ENCODE assay signal across 1 cellular context in the genomic region with DNA sequence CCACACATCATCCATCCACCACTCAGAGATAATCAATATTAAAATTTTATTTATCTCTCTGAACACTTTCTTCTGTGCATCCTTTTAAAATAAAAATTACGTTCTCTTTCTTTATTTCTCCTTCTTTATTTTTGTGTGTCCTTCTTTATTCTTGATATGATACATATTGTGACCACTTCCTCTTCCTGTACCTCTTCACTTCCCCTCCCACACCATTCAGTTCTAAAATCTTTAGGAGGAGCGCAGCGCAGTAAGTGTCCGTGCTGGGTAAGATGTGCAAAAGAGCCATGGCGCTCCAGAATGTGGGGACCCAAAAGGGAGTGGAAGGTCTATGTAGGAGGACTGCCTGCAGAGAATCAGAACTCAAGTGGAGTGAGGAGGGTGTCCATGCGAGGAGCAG.
TF ChIP-seq lines count a peak whose summit lies in the region.

No MANE protein-coding gene starts in this region.

TF ChIP-seq in GM12878, 131 proteins besides CTCF, POLR2A, EP300 and RAD21 (continued from another document):
- TF ChIP-seq ETV6 (conservative IDR thresholded peaks at IDR 0.05 in 1 of 2, IDR thresholded peaks at IDR 0.05 in 1 of 2; ENCODE audit: borderline replicate concordance in 1 of 2, low read depth in 1 of 2) = peak in 1 of 2 experiments; percentile 38; a peak in 1 of 4 replicates
- TF ChIP-seq BRCA1 (IDR thresholded peaks at IDR 0.05; ENCODE audit: low read depth, low read length) = no peak
- no peak for TF ChIP-seq RCOR1 (conservative IDR thresholded peaks at IDR 0.05; ENCODE audit: low read depth, low read length)
- TF ChIP-seq SPI1 (IDR thresholded peaks at IDR 0.05; ENCODE audit: borderline replicate concordance, insufficient read depth, low read depth, low read length) = peak; percentile 58
- TF ChIP-seq, protein P1, sequence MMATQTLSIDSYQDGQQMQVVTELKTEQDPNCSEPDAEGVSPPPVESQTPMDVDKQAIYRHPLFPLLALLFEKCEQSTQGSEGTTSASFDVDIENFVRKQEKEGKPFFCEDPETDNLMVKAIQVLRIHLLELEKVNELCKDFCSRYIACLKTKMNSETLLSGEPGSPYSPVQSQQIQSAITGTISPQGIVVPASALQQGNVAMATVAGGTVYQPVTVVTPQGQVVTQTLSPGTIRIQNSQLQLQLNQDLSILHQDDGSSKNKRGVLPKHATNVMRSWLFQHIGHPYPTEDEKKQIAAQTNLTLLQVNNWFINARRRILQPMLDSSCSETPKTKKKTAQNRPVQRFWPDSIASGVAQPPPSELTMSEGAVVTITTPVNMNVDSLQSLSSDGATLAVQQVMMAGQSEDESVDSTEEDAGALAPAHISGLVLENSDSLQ (IDR thresholded peaks at IDR 0.05) = no peak
- TF ChIP-seq JUNB (IDR thresholded peaks at IDR 0.05) = 0 out of 2 replicates have a peak, but pooled peaks have one; percentile 7
- TF ChIP-seq FOS (IDR thresholded peaks at IDR 0.05; ENCODE audit: borderline replicate concordance, extremely low read depth, insufficient read length) = no peak
- no peak for TF ChIP-seq NRF1 (conservative IDR thresholded peaks at IDR 0.05; ENCODE audit: low read depth, low read length)
- no peak for TF ChIP-seq ZSCAN29 (IDR thresholded peaks at IDR 0.05)
- TF ChIP-seq NR2C2 (IDR thresholded peaks at IDR 0.05; ENCODE audit: borderline replicate concordance, control insufficient read depth, insufficient read length, low read depth) = no peak
- TF ChIP-seq ZZZ3 (IDR thresholded peaks at IDR 0.05; ENCODE audit: control insufficient read depth, insufficient read length, low read depth) = no peak
- TF ChIP-seq, protein P2, sequence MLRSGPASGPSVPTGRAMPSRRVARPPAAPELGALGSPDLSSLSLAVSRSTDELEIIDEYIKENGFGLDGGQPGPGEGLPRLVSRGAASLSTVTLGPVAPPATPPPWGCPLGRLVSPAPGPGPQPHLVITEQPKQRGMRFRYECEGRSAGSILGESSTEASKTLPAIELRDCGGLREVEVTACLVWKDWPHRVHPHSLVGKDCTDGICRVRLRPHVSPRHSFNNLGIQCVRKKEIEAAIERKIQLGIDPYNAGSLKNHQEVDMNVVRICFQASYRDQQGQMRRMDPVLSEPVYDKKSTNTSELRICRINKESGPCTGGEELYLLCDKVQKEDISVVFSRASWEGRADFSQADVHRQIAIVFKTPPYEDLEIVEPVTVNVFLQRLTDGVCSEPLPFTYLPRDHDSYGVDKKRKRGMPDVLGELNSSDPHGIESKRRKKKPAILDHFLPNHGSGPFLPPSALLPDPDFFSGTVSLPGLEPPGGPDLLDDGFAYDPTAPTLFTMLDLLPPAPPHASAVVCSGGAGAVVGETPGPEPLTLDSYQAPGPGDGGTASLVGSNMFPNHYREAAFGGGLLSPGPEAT (IDR thresholded peaks at IDR 0.05; ENCODE audit: low read depth) = no peak
- TF ChIP-seq ZNF622 (IDR thresholded peaks at IDR 0.05) = no peak
TF ChIP-seq in GM12878: peak in this region for 3.
